Comparison of ENCODE assay signal across 10 cellular contexts in the genomic region with DNA sequence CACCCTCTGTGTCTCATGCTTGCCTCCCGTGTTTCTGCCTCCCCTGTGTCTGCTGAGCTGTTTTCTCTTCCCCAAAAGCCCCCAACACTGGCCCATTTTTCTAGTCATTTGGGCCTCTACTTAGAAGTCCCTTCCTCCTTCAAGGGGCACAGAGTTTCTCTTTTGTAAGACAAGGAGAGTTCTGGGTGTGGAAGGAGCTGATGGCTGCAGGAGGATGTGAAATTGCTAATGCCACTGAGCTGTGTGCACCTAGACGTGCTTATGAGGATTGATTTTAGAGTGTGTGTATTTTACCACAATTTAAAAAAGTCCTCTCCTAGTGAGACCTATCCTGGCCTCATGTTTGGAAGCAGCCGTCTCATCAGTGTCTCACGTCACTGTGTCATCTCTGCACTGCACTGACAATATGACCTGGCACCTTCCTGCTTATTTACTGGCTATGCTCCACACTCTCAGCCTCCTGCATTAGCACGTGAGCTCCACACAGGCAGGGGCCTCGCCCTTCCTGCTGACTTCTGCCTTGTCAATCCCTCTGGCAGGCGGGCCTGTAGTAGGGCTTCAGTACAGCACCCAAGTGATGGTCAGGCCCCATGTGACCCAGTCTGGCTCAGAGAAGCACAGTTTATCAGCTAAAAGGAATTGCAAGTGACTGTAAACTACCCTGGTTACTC. TPM values are rescaled to one million over a fixed set of nuclear protein-coding genes. Genes with fewer than 3 reads are reported as not detected.
DNase-seq lines count a peak whose midpoint lies in the region; ATAC-seq, FAIRE-seq and TF ChIP-seq lines count a peak whose summit lies in the region.
"Had no signal": no experiment of that assay in that cellular context is flagged by ENCODE, and none has a peak within 500 bp of the region (broad histone marks: within the 10 kb centered on the region; RNA-seq: fewer than 3 reads in every experiment).

No MANE protein-coding gene starts in this region.

- intact Hi-C loops in lower lobe of right lung (cut with DNase I), result no loop called here

- no peak overlapping the region for H3K4me3 ChIP-seq in lower lobe of right lung
- H3K4me3 ChIP-seq: GM12878 had no signal

- no peak for TF ChIP-seq CTCF in lower lobe of right lung (IDR thresholded peaks at IDR 0.05)

- ATAC-seq in lower lobe of right lung, result peak; percentile 40 to 73
- no peak for ATAC-seq in GM21367 (IDR thresholded peaks at IDR 0.05; ENCODE audit: unreplicated experiment)
- ATAC-seq: GM12878 had no signal

- no peaks in the 10 kb centered on the region for H3K36me3 ChIP-seq in lower lobe of right lung

- H3K4me1 ChIP-seq in lower lobe of right lung, result peaks cover 19% of the 10 kb centered on the region

- no peak overlapping the region for H3K27ac ChIP-seq in lower lobe of right lung

- FAIRE-seq in HTR-8/SVneo (lab: Jason Lieb, UNC), result no peak
- FAIRE-seq: GM12878 had no signal

- DNase-seq in stimulated activated CD4-positive, alpha-beta T cell treated with anti-CD3 and anti-CD28 coated beads, Interleukin-12 subunit alpha, Interleukin-12 subunit beta, amount 100 ng/mL, for 4 hours, result peak; percentile 17
- DNase-seq in stimulated activated CD4-positive, alpha-beta T cell treated with anti-CD3 and anti-CD28 coated beads, Interleukin-2, amount 100 ng/mL, for 48 hours, result no peak
- peak; percentile 53 for DNase-seq in activated effector memory CD4-positive, alpha-beta T cell treated with Interleukin-2 at 50 U/mL for 16 hours
- DNase-seq in lower lobe of right lung (peak; percentile 69), HTR-8/SVneo (ENCODE audit: insufficient read length, low spot score) (no peak), RPMI8226 (no peak), NCI-H2107 (lab: John Stamatoyannopoulos, UW) (no peak)
- DNase-seq: NCI-H1694 treated with DMSO at 0.1 percent for 48 hours had no signal

- peaks cover 8% of the 10 kb centered on the region for H3K9me3 ChIP-seq in lower lobe of right lung

- no peaks in the 10 kb centered on the region for H3K27me3 ChIP-seq in lower lobe of right lung (ENCODE audit: low read depth)

RNA-seq across cellular contexts. Expression of a gene that starts 8.0 kb away (rescaled TPM):
- 90.6 TPM for total RNA-seq in lower lobe of right lung

Comparison
In these comparisons a context has a peak if more than half of its experiments do, and no peak if none do; other contexts are left out.
1. DNase-seq: peak in stimulated activated CD4-positive, alpha-beta T cell treated with anti-CD3 and anti-CD28 coated beads, Interleukin-12 subunit alpha, Interleukin-12 subunit beta, amount 100 ng/mL, for 4 hours (single experiment), activated effector memory CD4-positive, alpha-beta T cell treated with Interleukin-2 at 50 U/mL for 16 hours (single experiment) and lower lobe of right lung (single experiment); none in stimulated activated CD4-positive, alpha-beta T cell treated with anti-CD3 and anti-CD28 coated beads, Interleukin-2, amount 100 ng/mL, for 48 hours (0 of 2), HTR-8/SVneo (single experiment), RPMI8226 (single experiment) and NCI-H2107 (single experiment).